In the genomic region with DNA sequence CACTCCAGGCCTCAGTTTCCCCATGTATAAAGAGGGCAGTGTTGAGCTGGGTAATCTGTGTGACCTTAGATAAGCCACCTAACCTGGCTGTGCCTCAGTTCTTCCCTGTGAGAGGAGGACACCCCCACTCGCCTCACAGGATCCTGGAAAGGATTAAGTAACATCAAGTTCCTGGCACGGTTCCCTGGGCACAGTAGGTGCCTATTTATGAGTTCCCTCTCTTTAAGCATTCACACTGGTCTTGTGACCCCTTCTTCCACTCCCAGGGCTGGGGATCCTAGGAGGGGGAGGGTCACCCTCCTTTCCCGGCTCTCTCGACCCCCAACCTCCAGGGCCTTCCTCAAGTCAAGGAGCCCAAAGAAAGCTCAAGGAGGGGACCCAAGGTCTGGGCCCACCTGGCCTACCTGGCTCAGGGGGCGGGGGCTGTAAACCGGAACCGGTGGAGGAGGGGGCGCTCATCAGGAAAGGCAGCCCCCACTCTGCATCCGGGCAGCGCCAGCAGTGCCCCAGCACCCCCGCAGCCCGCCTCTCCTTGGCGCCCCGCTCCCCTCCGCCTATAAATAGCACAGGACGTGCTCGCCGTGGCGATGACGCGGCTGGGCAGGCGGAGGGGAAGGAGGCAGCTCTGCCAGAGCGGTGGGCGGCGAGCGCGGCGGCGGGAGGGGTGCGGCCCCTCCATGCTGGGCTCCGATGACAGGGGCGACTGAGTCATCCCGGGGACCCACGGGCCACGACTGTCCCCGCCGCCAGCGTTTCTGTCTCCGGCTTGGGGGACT, we compare ENCODE assay signal across 8 cellular contexts.
DNase-seq lines count a peak whose midpoint lies in the region; ATAC-seq, FAIRE-seq and TF ChIP-seq lines count a peak whose summit lies in the region.

No MANE protein-coding gene starts in this region.

- TF ChIP-seq CTCF in cardiac fibroblast (IDR thresholded peaks at IDR 0.05; ENCODE audit: low read depth, low read length) = no peak

- H3K4me3 ChIP-seq in cardiac fibroblast (replicated peaks in 1 of 2; ENCODE audit: low read depth in 2 of 2, low read length in 2 of 2) = peak overlapping the region; percentile 29 to 43

- peak; percentile 96 for FAIRE-seq in HTR-8/SVneo (lab: Jason Lieb, UNC)

- DNase-seq in HTR-8/SVneo (ENCODE audit: insufficient read length, low spot score) = no peak
- peak; percentile 44 for DNase-seq in activated CD4-positive, CD25-positive, alpha-beta regulatory T cell treated with anti-CD3 and anti-CD28 coated beads, Interleukin-2, amount 50 U/mL, for 16 hours (ENCODE audit: low read depth, low spot score)
- DNase-seq in cardiac fibroblast (ENCODE audit: low read depth in 2 of 2) = peak; percentile 46 to 71
- DNase-seq in left kidney (ENCODE audit: low read depth, low spot score) = peak; percentile 84
- peak; percentile 73 for DNase-seq in stimulated activated CD4-positive, alpha-beta T cell treated with anti-CD3 and anti-CD28 coated beads, Interleukin-1b, Interleukin-23, amount 100 ng/mL, for 48 hours
- no peak for DNase-seq in SW480 (ENCODE audit: low spot score)
- DNase-seq in GDM1 (lab: John Stamatoyannopoulos, UW) = no peak

- no peak for ATAC-seq in GM21423 (IDR thresholded peaks at IDR 0.05; ENCODE audit: unreplicated experiment)

Comparison
In these comparisons a context has a peak if more than half of its experiments do, and no peak if none do; other contexts are left out.
1. DNase-seq: peak in activated CD4-positive, CD25-positive, alpha-beta regulatory T cell treated with anti-CD3 and anti-CD28 coated beads, Interleukin-2, amount 50 U/mL, for 16 hours (single experiment), cardiac fibroblast (2 of 2), left kidney (single experiment) and stimulated activated CD4-positive, alpha-beta T cell treated with anti-CD3 and anti-CD28 coated beads, Interleukin-1b, Interleukin-23, amount 100 ng/mL, for 48 hours (single experiment); none in HTR-8/SVneo (single experiment), SW480 (single experiment) and GDM1 (single experiment).